1 cellular context compared by ENCODE assay signal in genomic region chr12:77299910-77300772, GRCh38.
TF ChIP-seq lines count a peak whose summit lies in the region.

No MANE protein-coding gene starts in this region.

TF ChIP-seq in endothelial cell of umbilical vein, 7 proteins besides CTCF, POLR2A, EP300 and RAD21 (continued from another document):
- no peak for TF ChIP-seq MAX (IDR thresholded peaks at IDR 0.05; ENCODE audit: insufficient read depth, insufficient read length)
- TF ChIP-seq GATA2 (IDR thresholded peaks at IDR 0.05; ENCODE audit: insufficient read depth, insufficient read length, low read depth, low read length): no peak
- TF ChIP-seq JUN (IDR thresholded peaks at IDR 0.05; ENCODE audit: borderline replicate concordance, insufficient read depth, insufficient read length, low read depth): peak; percentile 60
- no peak for TF ChIP-seq EZH2 (IDR thresholded peaks at IDR 0.05; ENCODE audit: borderline replicate concordance, low read depth, low read length, severe bottlenecking)
